Comparison of ENCODE assay signal across 8 cellular contexts in the genomic region with DNA sequence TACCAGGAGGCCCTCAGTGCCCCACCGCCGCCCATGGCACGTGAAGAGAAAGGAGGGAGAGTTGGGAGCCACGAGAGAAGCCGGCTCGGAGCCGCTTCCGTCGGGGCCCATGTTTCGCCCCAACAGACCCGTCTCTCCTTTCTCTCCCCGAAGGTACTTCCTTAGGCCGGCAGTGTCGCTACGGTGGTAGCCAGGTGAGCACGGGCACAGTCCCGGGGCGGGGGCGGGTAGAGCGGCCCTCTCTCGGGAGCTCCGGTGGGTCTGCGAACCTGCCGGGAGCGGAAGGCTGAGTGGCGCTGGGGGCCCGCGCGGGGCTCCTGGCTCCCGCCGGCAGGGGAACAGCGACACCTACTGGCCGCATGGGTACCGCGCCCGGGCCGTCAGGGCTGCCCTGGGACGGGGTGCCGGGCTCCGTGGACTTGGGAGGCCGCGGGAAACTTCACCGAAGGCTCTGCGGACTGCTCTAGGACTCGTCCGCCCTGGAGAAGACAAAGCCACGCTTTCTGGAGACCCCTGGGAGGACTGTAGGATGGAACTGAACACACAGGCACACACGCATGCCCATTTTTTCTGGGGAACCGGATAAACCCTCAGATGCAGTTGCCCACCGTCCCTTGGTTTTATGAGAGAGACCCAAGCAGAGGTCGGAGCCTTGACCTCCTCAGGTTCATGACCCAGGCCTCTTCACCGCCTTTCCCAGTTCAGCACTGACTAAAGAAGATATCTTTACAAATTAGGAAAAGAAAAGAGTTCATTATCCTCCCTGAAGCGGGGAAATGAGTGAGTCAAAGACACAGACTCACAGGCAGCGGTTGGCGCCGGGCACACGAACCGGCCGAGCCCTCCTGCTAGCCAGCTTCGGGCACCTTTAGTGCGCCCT.
A peak's percentile ranks its signal among the peaks of the same experiment; 100 is the strongest.
DNase-seq lines count a peak whose midpoint lies in the region; ATAC-seq and TF ChIP-seq lines count a peak whose summit lies in the region.

No MANE protein-coding gene starts in this region.

- H3K79me2 ChIP-seq in OCI-LY7 (ENCODE audit: insufficient read depth, low read depth, low read length): no peaks in the 10 kb centered on the region; the same call in 1 of the 2 replicates

- POLR2A ChIA-PET in OCI-LY7 (lab: Charles Lee): interaction anchor here (0.5 to 1.1 kb wide), 5 partner anchors 11 to 693 kb away, joined by 3 to 5 read pairs (median 3); no protein-coding TSS in a partner anchor

- ATAC-seq in GM19328 (IDR thresholded peaks at IDR 0.05; ENCODE audit: unreplicated experiment): peak; percentile 90
- ATAC-seq in HG03432 (IDR thresholded peaks at IDR 0.05; ENCODE audit: unreplicated experiment): peak; percentile 81

- peak overlapping the region in 2 of 3 experiments; percentile 33 to 46 for H3K4me3 Mint-ChIP-seq in nephron

- no peaks in the 10 kb centered on the region for H3K9me2 ChIP-seq in OCI-LY7 (ENCODE audit: insufficient read depth, low read length)

- CTCF ChIA-PET in OCI-LY7 (lab: Charles Lee; ENCODE audit: unreplicated experiment): interaction anchor here (1.3 kb wide), 1 partner anchor 899 kb away, joined by 3 read pairs; no protein-coding TSS in a partner anchor

- no peak overlapping the region for H3K27ac Mint-ChIP-seq in nephron

- peaks cover 13% of the 10 kb centered on the region for H3K4me1 ChIP-seq in OCI-LY7 (ENCODE audit: insufficient read depth, low read length, poor library complexity, severe bottlenecking)

- TF ChIP-seq CTCF in C4-2B (conservative IDR thresholded peaks at IDR 0.05): peak; percentile 97
- TF ChIP-seq CTCF in OCI-LY7 (conservative IDR thresholded peaks at IDR 0.05; ENCODE audit: low read length): peak; percentile 88
- peak; percentile 98 to 99 (median 99) for TF ChIP-seq CTCF in nephron (IDR thresholded peaks at IDR 0.05; ENCODE audit: unreplicated experiment in 3 of 3)

- intact Hi-C loops in OCI-LY7 (cut with micrococcal nuclease; ENCODE audit: unreplicated experiment): loop anchor here (2.0 kb wide), 2 partner anchors 540 to 900 kb away; no protein-coding TSS in a partner anchor

- peak overlapping the region; percentile 27 for H3K4me3 ChIP-seq in OCI-LY7 (ENCODE audit: low read depth, low read length, poor library complexity, severe bottlenecking)

- H3K36me3 ChIP-seq in OCI-LY7 (ENCODE audit: insufficient read depth, low read length): no peaks in the 10 kb centered on the region

- H3K4me2 ChIP-seq in OCI-LY7 (ENCODE audit: low read length): peak overlapping the region; percentile 52

- peaks cover 100% of the 10 kb centered on the region for H3K27me3 Mint-ChIP-seq in nephron (ENCODE audit: low read depth)

- no TSS peak for BruUV-seq in OCI-LY7 (replicated peaks; lab: Mats Ljungman, UMichigan)

- DNase-seq in OCI-LY7 (ENCODE audit: low spot score) (peak; percentile 72), fibroblast of gingiva (ENCODE audit: low read depth) (peak; percentile 14)
- DNase-seq in activated T-cell treated with anti-CD3 and anti-CD28 coated beads, Interleukin-2, amount 50 U/mL, for 1 hour: peak; percentile 82
- DNase-seq in stimulated activated naive CD4-positive, alpha-beta T cell treated with Interleukin-2 at 50 U/mL for 16 hours (lab: John Stamatoyannopoulos, UW): peak; percentile 66

- peaks cover 4% of the 10 kb centered on the region for H3K9me3 Mint-ChIP-seq in nephron

- peaks cover 11% of the 10 kb centered on the region for H3K4me1 Mint-ChIP-seq in nephron

- no peaks in the 10 kb centered on the region for H3K9me3 ChIP-seq in OCI-LY7 (ENCODE audit: low read length)

- H3K27ac ChIP-seq in C4-2B (peak overlapping the region; percentile 40), OCI-LY7 (ENCODE audit: low read depth, low read length, poor library complexity, severe bottlenecking) (no peak overlapping the region)

- no peak overlapping the region; the same call in 1 of the 2 replicates for H2AFZ ChIP-seq in OCI-LY7 (ENCODE audit: low read length)

- H4K20me1 ChIP-seq in OCI-LY7 (ENCODE audit: insufficient read depth, low read length): no peaks in the 10 kb centered on the region

- no peaks in the 10 kb centered on the region for H3K36me3 Mint-ChIP-seq in nephron (ENCODE audit: low read depth)

Comparison
In these comparisons a context has a peak if more than half of its experiments do, and no peak if none do; other contexts are left out.
1. DNase-seq: peak in every context shown above with its lines; median percentile 82 in activated T-cell treated with anti-CD3 and anti-CD28 coated beads, Interleukin-2, amount 50 U/mL, for 1 hour; 72 in OCI-LY7; 66 in stimulated activated naive CD4-positive, alpha-beta T cell treated with Interleukin-2 at 50 U/mL for 16 hours; 14 in fibroblast of gingiva.